ENCODE assay signal across 8 cellular contexts in the genomic region with DNA sequence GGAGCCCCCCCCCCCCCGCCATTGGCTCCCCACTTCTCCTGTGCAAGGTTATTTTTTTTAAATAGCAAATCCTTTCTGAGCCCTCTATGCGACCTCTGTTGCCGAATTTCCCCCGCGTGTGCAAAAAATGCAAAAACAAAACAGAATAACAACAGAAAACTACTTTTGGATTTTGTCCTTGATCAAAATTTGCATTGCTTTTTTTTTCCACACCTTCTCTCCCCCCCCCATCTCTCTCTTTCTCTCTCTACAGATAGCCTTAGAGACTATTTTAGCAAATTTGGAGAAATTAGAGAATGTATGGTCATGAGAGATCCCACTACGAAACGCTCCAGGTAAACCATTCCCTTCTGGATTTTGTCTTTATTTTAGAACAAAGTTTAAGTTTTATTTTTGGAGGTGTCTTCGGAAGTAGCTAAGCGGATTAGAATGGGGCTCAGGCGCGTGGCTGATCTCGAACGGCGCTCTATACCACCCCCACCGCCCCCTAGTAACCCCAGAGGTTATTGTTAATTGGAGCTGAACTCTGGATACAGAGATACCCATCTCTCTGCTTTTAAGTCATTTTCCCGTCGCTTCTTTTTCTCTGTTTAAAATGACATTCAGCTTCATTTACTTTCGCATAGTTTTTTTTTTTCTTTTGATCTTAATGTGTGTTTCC. TPM values are rescaled to one million over a fixed set of nuclear protein-coding genes. Genes with fewer than 3 reads are reported as not detected.
DNase-seq lines count a peak whose midpoint lies in the region; ATAC-seq and TF ChIP-seq lines count a peak whose summit lies in the region.

No MANE protein-coding gene starts in this region.

- H3K4me3 ChIP-seq in astrocyte of the spinal cord (ENCODE audit: low read depth, low read length), result peak overlapping the region; percentile 80
- H3K4me3 ChIP-seq in lower lobe of right lung, result peak overlapping the region; percentile 79
- H3K4me3 ChIP-seq in upper lobe of left lung, result peak overlapping the region; percentile 71 to 96 (median 90)

- H3K9me3 ChIP-seq in lower lobe of right lung (no peaks in the 10 kb centered on the region), upper lobe of left lung (no peaks in the 10 kb centered on the region)

- 0 to 1% methylated on average over 18 of the region's 18 CpGs for WGBS in upper lobe of left lung, 2 donors

- DNase-seq in ELR (ENCODE audit: low read depth) (peak; percentile 31), NAMALWA (ENCODE audit: low spot score) (peak; percentile 60), astrocyte of the spinal cord (ENCODE audit: low read depth, low spot score) (no peak), lower lobe of right lung (no peak), upper lobe of left lung (no peak), posterior vena cava (ENCODE audit: low spot score) (no peak)

- H3K27ac ChIP-seq in lower lobe of right lung (peak overlapping the region; percentile 74), upper lobe of left lung (peak overlapping the region; percentile 78 to 91 (median 86))

- ATAC-seq in lower lobe of right lung (no peak), upper lobe of left lung (ENCODE audit: low FRiP score in 2 of 2) (no peak), HG03342 (IDR thresholded peaks at IDR 0.05; ENCODE audit: unreplicated experiment) (no peak), HG02970 (IDR thresholded peaks at IDR 0.05; ENCODE audit: low FRiP score, unreplicated experiment) (no peak)

- in situ Hi-C loops in astrocyte of the spinal cord (cut with HindIII; ENCODE audit: low sequenced_read_pairs), result no loop called here

- H3K36me3 ChIP-seq in lower lobe of right lung (peaks cover 4% of the 10 kb centered on the region), upper lobe of left lung (peaks cover 0 to 6% (median 2%) of the 10 kb centered on the region in 4 donors)

- H3K4me1 ChIP-seq in lower lobe of right lung, result peaks cover 14% of the 10 kb centered on the region
- peaks cover 12 to 25% (median 20%) of the 10 kb centered on the region in 4 donors for H3K4me1 ChIP-seq in upper lobe of left lung

- TF ChIP-seq EP300 in upper lobe of left lung (IDR thresholded peaks at IDR 0.05), result no peak

- no peak for TF ChIP-seq CTCF in astrocyte of the spinal cord (IDR thresholded peaks at IDR 0.05; ENCODE audit: low read depth, low read length)
- TF ChIP-seq CTCF in lower lobe of right lung (IDR thresholded peaks at IDR 0.05), result no peak
- no peak for TF ChIP-seq CTCF in upper lobe of left lung (IDR thresholded peaks at IDR 0.05)

- H3K27me3 ChIP-seq in lower lobe of right lung (ENCODE audit: low read depth) (no peaks in the 10 kb centered on the region), upper lobe of left lung (no peaks in the 10 kb centered on the region)

- no peak for TF ChIP-seq POLR2A in upper lobe of left lung (IDR thresholded peaks at IDR 0.05)

- intact Hi-C loops in lower lobe of right lung (cut with DNase I) (no loop called here), posterior vena cava (cut with DNase I) (loop anchor here in 1 of 2 donors (2.0 kb wide), 1 partner anchor 49 kb away; no protein-coding TSS in a partner anchor)

RNA-seq across cellular contexts. Expression of a gene that starts 1.0 kb away (rescaled TPM):
- total RNA-seq in lower lobe of right lung (43.9 TPM), upper lobe of left lung (10 to 100 TPM; 20.1 to 44.0 (median 32.2) TPM), posterior vena cava (10 to 100 TPM; 23.2 to 30.9 TPM)

Comparison
In these comparisons a context has a peak if more than half of its experiments do, and no peak if none do; other contexts are left out.
1. DNase-seq: peak in ELR (single experiment) and NAMALWA (single experiment); none in astrocyte of the spinal cord (single experiment), lower lobe of right lung (single experiment), upper lobe of left lung (0 of 2) and posterior vena cava (single experiment).
2. Peak in every context shown above with its lines, with median percentiles within 50 percentile points of each other: H3K4me3 ChIP-seq.